In the genomic region with DNA sequence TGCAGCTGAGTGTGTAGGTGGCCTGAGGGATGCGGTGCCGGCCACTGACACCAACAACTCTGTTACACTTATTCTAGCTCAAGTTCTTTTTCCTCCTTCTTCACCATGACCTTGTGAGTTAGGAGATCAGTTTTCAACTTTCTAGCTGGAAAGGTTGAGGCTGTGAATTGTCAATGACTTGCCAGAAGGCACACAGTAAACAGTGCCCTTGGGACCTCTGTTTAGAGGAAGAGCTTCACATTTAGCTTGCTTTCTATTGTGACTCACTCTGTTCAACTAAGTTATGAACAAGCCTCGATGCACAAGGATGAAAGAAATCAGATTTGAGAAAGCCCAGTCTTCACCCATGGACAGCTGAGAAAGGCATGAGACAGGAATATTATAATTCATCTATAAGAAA, we compare ENCODE assay signal across 19 cellular contexts.
"Had no signal": no experiment of that assay in that cellular context is flagged by ENCODE, and none has a peak within 500 bp of the region (broad histone marks: within the 10 kb centered on the region; RNA-seq: fewer than 3 reads in every experiment).

No MANE protein-coding gene starts in this region.

- H3K27ac ChIP-seq: body of pancreas, colonic mucosa, neural progenitor cell, ovary, sigmoid colon, transverse colon, vagina had no signal

- H3K4me3 ChIP-seq: body of pancreas, colonic mucosa, lung, neural progenitor cell, ovary, sigmoid colon, transverse colon, vagina had no signal

- H3K4me1 ChIP-seq: body of pancreas, colonic mucosa, neural progenitor cell, sigmoid colon, transverse colon, vagina had no signal

- H2AFZ ChIP-seq: neural progenitor cell had no signal

- H3K9me3 ChIP-seq: body of pancreas, colonic mucosa, ovary, sigmoid colon, transverse colon, vagina had no signal

- ATAC-seq: body of pancreas, esophagus mucosa had no signal

- H3K36me3 ChIP-seq: colonic mucosa, neural progenitor cell, ovary, sigmoid colon, transverse colon, vagina had no signal

- H3K9ac ChIP-seq: neural progenitor cell had no signal

- DNase-seq: activated CD4-positive, alpha-beta T cell treated with anti-CD3 and anti-CD28 coated beads, Interleukin-2, amount 10 ng/mL, durations not matched to agents 7 days and 5 days; activated CD8-positive, alpha-beta memory T cell treated with anti-CD3 and anti-CD28 coated beads for 24 hours; activated gamma-delta T cell treated with Interleukin-2 at 50 U/mL for 16 hours; amygdala; body of pancreas; central memory CD4-positive, alpha-beta T cell; colonic mucosa; foreskin fibroblast; glutamatergic neuron; naive B cell; ovary; sigmoid colon; stimulated activated CD4-positive, alpha-beta T cell treated with anti-CD3 and anti-CD28 coated beads, Interleukin-12 subunit alpha, Interleukin-12 subunit beta, amount 100 ng/mL, for 4 hours; stimulated activated CD4-positive, alpha-beta T cell treated with anti-CD3 and anti-CD28 coated beads, Interleukin-2, amount 100 ng/mL, for 24 hours; transverse colon had no signal

- H3K4me2 ChIP-seq: neural progenitor cell had no signal

- H3K27me3 ChIP-seq: body of pancreas, colonic mucosa, neural progenitor cell, ovary, transverse colon, vagina had no signal
